10 cellular contexts compared by ENCODE assay signal in the genomic region with DNA sequence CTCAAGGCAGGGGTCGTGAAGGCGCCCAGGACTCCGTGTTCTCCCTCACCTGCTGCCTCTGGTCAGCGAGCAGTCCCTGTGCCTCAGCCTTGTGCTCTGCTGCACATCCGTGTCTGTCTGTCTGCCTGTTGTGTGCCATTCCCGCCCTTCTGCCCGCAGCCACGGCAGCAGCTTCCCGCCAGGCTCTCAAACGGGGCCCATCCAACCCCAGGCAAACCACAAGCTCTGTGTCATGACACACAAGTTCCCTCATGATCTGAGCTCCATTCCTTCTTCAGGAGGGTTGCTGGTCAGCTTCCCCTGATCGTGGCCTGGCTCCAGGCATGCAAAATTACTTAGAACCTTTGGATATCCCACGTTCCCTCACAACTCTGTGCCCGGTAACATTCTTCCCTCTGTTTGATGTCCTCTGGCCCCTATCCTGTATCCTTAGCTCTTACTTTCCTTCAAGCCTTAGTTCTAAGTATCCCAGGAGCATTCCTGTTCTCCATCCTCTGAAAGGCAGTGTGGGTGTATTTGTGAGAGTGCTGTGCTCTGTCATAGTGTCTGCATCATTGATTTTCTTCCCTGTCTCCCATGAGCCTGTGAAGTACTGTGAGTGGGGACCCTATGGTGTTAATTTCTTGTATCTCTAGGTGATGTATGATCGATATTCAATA. TPM values are rescaled to one million over a fixed set of nuclear protein-coding genes. Genes with fewer than 3 reads are reported as not detected.
DNase-seq lines count a peak whose midpoint lies in the region; ATAC-seq and TF ChIP-seq lines count a peak whose summit lies in the region.
"Had no signal": no experiment of that assay in that cellular context is flagged by ENCODE, and none has a peak within 500 bp of the region (broad histone marks: within the 10 kb centered on the region; RNA-seq: fewer than 3 reads in every experiment).

No MANE protein-coding gene starts in this region.

- H3K9me3 Mint-ChIP-seq in MCF 10A (ENCODE audit: unreplicated experiment) = no peaks in the 10 kb centered on the region

- BruUV-seq in MCF 10A (replicated peaks; lab: Mats Ljungman, UMichigan) = no TSS peak
- BruUV-seq in mammary epithelial cell (replicated peaks; lab: Mats Ljungman, UMichigan) = no TSS peak

- H3K27me3 ChIP-seq in mammary epithelial cell (ENCODE audit: insufficient read depth, low read length) = no peaks in the 10 kb centered on the region
- no peaks in the 10 kb centered on the region for H3K27me3 ChIP-seq in upper lobe of left lung
- H3K27me3 ChIP-seq in Karpas-422 (ENCODE audit: low read length) = no peaks in the 10 kb centered on the region
- H3K27me3 ChIP-seq: gastrocnemius medialis had no signal

- H2AFZ ChIP-seq in mammary epithelial cell (ENCODE audit: low read depth, low read length) = no peak overlapping the region
- no peak overlapping the region for H2AFZ ChIP-seq in Karpas-422 (ENCODE audit: low read length)

- CTCF ChIA-PET in MCF 10A (lab: Yijun Ruan, JAX) = interaction anchor here (0.7 to 1.7 kb wide), 3 partner anchors 35 to 135 kb away, joined by 3 to 8 read pairs (median 3); no protein-coding TSS in a partner anchor
- CTCF ChIA-PET in mammary epithelial cell (lab: Charles Lee; ENCODE audit: low non-redundant PET) = no interaction called here

- no peaks in the 10 kb centered on the region for H3K9me2 ChIP-seq in Karpas-422 (replicated peaks; ENCODE audit: insufficient read depth, low read length)

- H3K79me2 ChIP-seq in mammary epithelial cell (ENCODE audit: insufficient read depth, low read length) = peaks cover 3% of the 10 kb centered on the region
- H3K79me2 ChIP-seq in Karpas-422 (ENCODE audit: low read length) = peaks cover 73% of the 10 kb centered on the region

- peaks cover 6% of the 10 kb centered on the region for H3K4me1 Mint-ChIP-seq in MCF 10A (ENCODE audit: insufficient read depth, unreplicated experiment)

- intact Hi-C loops in MCF 10A (cut with micrococcal nuclease) = no loop called here
- intact Hi-C loops in mammary epithelial cell (cut with micrococcal nuclease) = no loop called here

- TF ChIP-seq EP300 in upper lobe of left lung (IDR thresholded peaks at IDR 0.05) = peak in 1 of 4 donors; percentile 35

- TF ChIP-seq POLR2A in upper lobe of left lung (IDR thresholded peaks at IDR 0.05) = peak in 1 of 4 donors; percentile 69

- DNase-seq in MCF 10A (ENCODE audit: unreplicated experiment) (no peak), mammary epithelial cell (no peak), midbrain (lab: John Stamatoyannopoulos, UW) (peak; percentile 26), upper lobe of left lung (peak; percentile 44 to 69), Karpas-422 (no peak), cerebellar nuclear complex (lab: John Stamatoyannopoulos, UW) (no peak)
- peak; percentile 84 for DNase-seq in activated effector memory CD4-positive, alpha-beta T cell treated with anti-CD3 and anti-CD28 coated beads, Interleukin-2, amount 50 U/mL, for 16 hours
- DNase-seq: gastrocnemius medialis had no signal

- peak in 1 of 2 donors; percentile 20 for ATAC-seq in upper lobe of left lung (ENCODE audit: low FRiP score in 2 of 2)
- no peak for ATAC-seq in GM18868 (IDR thresholded peaks at IDR 0.05; ENCODE audit: unreplicated experiment)
- ATAC-seq: gastrocnemius medialis had no signal

- H4K20me1 ChIP-seq in mammary epithelial cell (ENCODE audit: insufficient read depth, low read length) (no peaks in the 10 kb centered on the region), Karpas-422 (ENCODE audit: insufficient read depth, low read depth, low read length) (no peaks in the 10 kb centered on the region)

- in situ Hi-C loops in mammary epithelial cell (cut with MboI; ENCODE audit: low sequenced_read_pairs in 2 of 2) = no loop called here

- no peak overlapping the region for H3K27ac ChIP-seq in mammary epithelial cell (ENCODE audit: insufficient read depth, low read depth, low read length)
- H3K27ac ChIP-seq in upper lobe of left lung = peak overlapping the region in 3 of 4 donors; percentile 15 to 77 (median 27)
- no peak overlapping the region for H3K27ac ChIP-seq in Karpas-422 (ENCODE audit: low read length)

- H3K36me3 Mint-ChIP-seq in MCF 10A (ENCODE audit: insufficient read depth, unreplicated experiment) = peaks cover 12% of the 10 kb centered on the region

- H3K4me3 Mint-ChIP-seq in MCF 10A (ENCODE audit: unreplicated experiment) = no peak overlapping the region

- no peaks in the 10 kb centered on the region for H3K27me3 Mint-ChIP-seq in MCF 10A (ENCODE audit: insufficient read depth, unreplicated experiment)

- peak overlapping the region; percentile 43 for H3K27ac Mint-ChIP-seq in MCF 10A (ENCODE audit: low read depth, unreplicated experiment)

- dilution Hi-C loops in mammary epithelial cell (cut with HindIII; ENCODE audit: low sequenced_read_pairs) = no loop called here

- H3K4me1 ChIP-seq in mammary epithelial cell (ENCODE audit: insufficient read depth, low read length) (peaks cover 7% of the 10 kb centered on the region), upper lobe of left lung (peaks cover 0 to 10% (median 5%) of the 10 kb centered on the region in 4 donors), Karpas-422 (ENCODE audit: low read length) (peaks cover 54% of the 10 kb centered on the region)

- WGBS in mammary epithelial cell (ENCODE audit: low coverage, missing lambda C conversion rate) = 90% methylated on average over 11 of the region's 14 CpGs
- 79 to 84% methylated on average over 14 of the region's 14 CpGs for WGBS in upper lobe of left lung, 2 donors

- no peaks in the 10 kb centered on the region for H3K9me3 ChIP-seq in mammary epithelial cell (replicated peaks; ENCODE audit: insufficient read depth, low read length)
- H3K9me3 ChIP-seq in upper lobe of left lung = no peaks in the 10 kb centered on the region
- no peaks in the 10 kb centered on the region for H3K9me3 ChIP-seq in Karpas-422 (ENCODE audit: low read length)
- H3K9me3 ChIP-seq: gastrocnemius medialis had no signal

- H3K9ac ChIP-seq in mammary epithelial cell (ENCODE audit: insufficient read depth, low read length) = no peak overlapping the region
- H3K9ac ChIP-seq in Karpas-422 (ENCODE audit: low read length) = no peak overlapping the region

- H3K4me2 ChIP-seq in mammary epithelial cell (ENCODE audit: insufficient read depth, low read depth, low read length) (no peak overlapping the region), Karpas-422 (ENCODE audit: low read depth, low read length, poor library complexity, severe bottlenecking) (no peak overlapping the region)

- POLR2A ChIA-PET in MCF 10A (lab: Yijun Ruan, JAX) = no interaction called here

- H3K4me3 ChIP-seq in mammary epithelial cell (replicated peaks in 1 of 3; ENCODE audit: insufficient read depth in 1 of 3, low read depth in 2 of 3, low read length in 3 of 3) (no peak overlapping the region), upper lobe of left lung (peak overlapping the region in 2 of 4 donors; percentile 17 to 35), Karpas-422 (ENCODE audit: low read length) (no peak overlapping the region)
- H3K4me3 ChIP-seq: gastrocnemius medialis had no signal

- TF ChIP-seq CTCF in MCF 10A (IDR thresholded peaks at IDR 0.05; ENCODE audit: unreplicated experiment) (no peak), mammary epithelial cell (conservative IDR thresholded peaks at IDR 0.05 in 1 of 2, IDR thresholded peaks at IDR 0.05 in 1 of 2; ENCODE audit: extremely low read depth in 1 of 2, insufficient read depth in 1 of 2, low read depth in 1 of 2, low read length in 2 of 2) (no peak), upper lobe of left lung (IDR thresholded peaks at IDR 0.05) (no peak)

- no peaks in the 10 kb centered on the region for H3K36me3 ChIP-seq in mammary epithelial cell (ENCODE audit: insufficient read depth, low read length)
- H3K36me3 ChIP-seq in upper lobe of left lung = no peaks in the 10 kb centered on the region
- H3K36me3 ChIP-seq in Karpas-422 (ENCODE audit: insufficient read depth, low read length) = peaks cover 13% of the 10 kb centered on the region
- H3K36me3 ChIP-seq: gastrocnemius medialis had no signal

RNA-seq across cellular contexts. Expression of a gene that starts 3.2 kb away (rescaled TPM):
- not detected in 2 replicates for total RNA-seq in MCF 10A (2022)
- not detected for total RNA-seq in mammary epithelial cell
- polyA plus RNA-seq in mammary epithelial cell = not detected
- polyA minus RNA-seq in mammary epithelial cell = not detected
- 10 to 100 TPM in 3 of 6 donors, 1 to 10 TPM in 3; 2.6 to 13.5 (median 10.0) TPM for total RNA-seq in upper lobe of left lung
- total RNA-seq in Karpas-422 (2014; rRNA removed; shearing (Covaris generic); ENCODE audit: low replicate concordance) = 0.11 TPM in 1 of 2 replicates, not detected in the other

RNA-seq across cellular contexts. Expression of a gene that starts 45.8 kb away (rescaled TPM):
- not detected in 2 replicates for total RNA-seq in MCF 10A (2022)
- not detected for total RNA-seq in mammary epithelial cell
- not detected for polyA plus RNA-seq in mammary epithelial cell
- polyA minus RNA-seq in mammary epithelial cell = not detected
- total RNA-seq in upper lobe of left lung = under 1 TPM in 2 of 6 donors, not detected in 4; 0.52 to 0.94 TPM
- 45.4 and 126 TPM in 2 replicates for total RNA-seq in Karpas-422 (2014; rRNA removed; shearing (Covaris generic); ENCODE audit: low replicate concordance)
- total RNA-seq: gastrocnemius medialis had no signal
- polyA plus RNA-seq: AG04450 had no signal

Comparison
In these comparisons a context has a peak if more than half of its experiments do, and no peak if none do; other contexts are left out.
1. DNase-seq: peak in activated effector memory CD4-positive, alpha-beta T cell treated with anti-CD3 and anti-CD28 coated beads, Interleukin-2, amount 50 U/mL, for 16 hours (single experiment), midbrain (single experiment) and upper lobe of left lung (2 of 2); none in MCF 10A (single experiment), mammary epithelial cell (single experiment), Karpas-422 (single experiment) and cerebellar nuclear complex (0 of 2).
2. H3K27ac ChIP-seq: peak in upper lobe of left lung (3 of 4); none in mammary epithelial cell (single experiment) and Karpas-422 (single experiment).
3. RNA of a gene that starts 45.8 kb away (total RNA-seq): 45.4 to 126 TPM in Karpas-422; 0.52 to 0.94 TPM in upper lobe of left lung, not detected in MCF 10A and not detected in mammary epithelial cell; every median in the first group is over 10 times any median in the second.